In the genomic region with DNA sequence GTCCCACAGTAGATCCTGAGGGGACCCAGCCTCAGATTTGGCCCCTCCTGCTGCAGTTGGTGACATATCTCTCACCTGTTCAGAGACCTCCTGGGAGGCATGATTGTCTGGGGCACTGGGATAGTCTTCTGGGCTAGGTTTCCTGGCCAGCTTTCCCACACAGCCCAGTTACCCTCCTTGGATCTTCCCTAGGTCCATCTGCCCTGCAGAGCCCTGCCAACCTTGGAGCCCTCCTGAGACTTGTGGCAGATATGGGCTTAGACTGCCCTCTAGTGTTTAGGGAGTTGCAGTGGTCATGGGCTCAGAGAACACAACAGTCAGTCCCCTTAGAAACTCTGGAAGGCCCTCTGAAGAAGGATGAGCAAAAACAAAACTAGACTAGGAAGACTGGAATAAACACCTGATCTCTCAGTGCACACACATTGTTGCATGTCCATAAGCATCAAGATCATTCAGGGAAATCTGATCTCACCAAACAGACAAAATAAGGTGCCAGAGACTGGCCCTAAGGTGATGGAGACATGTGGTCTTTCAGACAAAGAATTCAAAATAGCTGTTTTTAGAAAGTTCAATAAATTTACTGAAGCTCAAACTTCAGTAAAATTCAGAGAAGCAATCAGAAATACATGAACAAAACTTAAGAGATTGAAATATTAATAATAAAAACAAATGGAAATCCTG, we compare ENCODE assay signal across 8 cellular contexts.
DNase-seq lines count a peak whose midpoint lies in the region; ATAC-seq, FAIRE-seq and TF ChIP-seq lines count a peak whose summit lies in the region.

No MANE protein-coding gene starts in this region.

- no peak overlapping the region for H2AFZ ChIP-seq in mammary epithelial cell (ENCODE audit: low read depth, low read length)

- H3K36me3 ChIP-seq in BE2C: no peaks in the 10 kb centered on the region
- H3K36me3 ChIP-seq in mammary epithelial cell (ENCODE audit: insufficient read depth, low read length): no peaks in the 10 kb centered on the region

- H3K9me3 Mint-ChIP-seq in neural crest cell: peaks cover 6% of the 10 kb centered on the region

- H3K79me2 ChIP-seq in mammary epithelial cell (ENCODE audit: insufficient read depth, low read length): no peaks in the 10 kb centered on the region

- no peak overlapping the region for H3K9ac ChIP-seq in mammary epithelial cell (ENCODE audit: insufficient read depth, low read length)

- peak; percentile 93 for ATAC-seq in HG02798 (IDR thresholded peaks at IDR 0.05; ENCODE audit: poor library complexity, unreplicated experiment)

- H3K4me2 ChIP-seq in mammary epithelial cell (ENCODE audit: insufficient read depth, low read depth, low read length): no peak overlapping the region

- CTCF ChIA-PET in mammary epithelial cell (lab: Charles Lee; ENCODE audit: low non-redundant PET): no interaction called here

- FAIRE-seq in GM18507 (lab: Jason Lieb, UNC): peak; percentile 63

- intact Hi-C loops in mammary epithelial cell (cut with micrococcal nuclease): loop anchor here (1.0 to 2.0 kb wide), 4 partner anchors 62 to 540 kb away; no protein-coding TSS in a partner anchor

- H3K9me3 ChIP-seq in BE2C: no peaks in the 10 kb centered on the region
- H3K9me3 ChIP-seq in mammary epithelial cell (replicated peaks; ENCODE audit: insufficient read depth, low read length): no peaks in the 10 kb centered on the region

- H3K36me3 Mint-ChIP-seq in neural crest cell (ENCODE audit: low read depth): peaks cover 6% of the 10 kb centered on the region

- H3K27ac Mint-ChIP-seq in neural crest cell (ENCODE audit: unreplicated experiment): no peak overlapping the region

- TF ChIP-seq CTCF in BE2C (IDR thresholded peaks at IDR 0.05; ENCODE audit: low read depth, low read length) (peak; percentile 89), mammary epithelial cell (conservative IDR thresholded peaks at IDR 0.05 in 1 of 2, IDR thresholded peaks at IDR 0.05 in 1 of 2; ENCODE audit: extremely low read depth in 1 of 2, insufficient read depth in 1 of 2, low read depth in 1 of 2, low read length in 2 of 2) (peak; percentile 81 to 90), neural crest cell (conservative IDR thresholded peaks at IDR 0.05) (peak; percentile 65)

- no peaks in the 10 kb centered on the region for H3K27me3 ChIP-seq in BE2C
- no peaks in the 10 kb centered on the region for H3K27me3 ChIP-seq in mammary epithelial cell (ENCODE audit: insufficient read depth, low read length)

- H3K4me3 Mint-ChIP-seq in neural crest cell: no peak overlapping the region

- in situ Hi-C loops in mammary epithelial cell (cut with MboI; ENCODE audit: low sequenced_read_pairs in 2 of 2): loop anchor here in 1 of 2 donors (5.0 kb wide), 1 partner anchor 60 kb away; no protein-coding TSS in a partner anchor

- H3K4me1 ChIP-seq in BE2C (no peaks in the 10 kb centered on the region), mammary epithelial cell (ENCODE audit: insufficient read depth, low read length) (no peaks in the 10 kb centered on the region)

- no TSS peak for BruUV-seq in mammary epithelial cell (replicated peaks; lab: Mats Ljungman, UMichigan)

- dilution Hi-C loops in mammary epithelial cell (cut with HindIII; ENCODE audit: low sequenced_read_pairs): no loop called here

- H3K27ac ChIP-seq in mammary epithelial cell (ENCODE audit: insufficient read depth, low read depth, low read length): no peak overlapping the region

- H4K20me1 ChIP-seq in mammary epithelial cell (ENCODE audit: insufficient read depth, low read length): no peaks in the 10 kb centered on the region

- H3K4me3 ChIP-seq in BE2C (ENCODE audit: low read depth, low read length) (no peak overlapping the region), mammary epithelial cell (replicated peaks in 1 of 3; ENCODE audit: insufficient read depth in 1 of 3, low read depth in 2 of 3, low read length in 3 of 3) (no peak overlapping the region)

- no peaks in the 10 kb centered on the region for H3K4me1 Mint-ChIP-seq in neural crest cell

- DNase-seq in BE2C (peak; percentile 63), GM18507 (ENCODE audit: extremely low spot score, insufficient read length, low read depth) (no peak), NAMALWA (ENCODE audit: low spot score) (peak; percentile 72), mammary epithelial cell (peak; percentile 45), neural crest cell (ENCODE audit: low read depth, low spot score) (peak; percentile 11)
- DNase-seq in stimulated activated CD4-positive, alpha-beta T cell treated with anti-CD3 and anti-CD28 coated beads, Interleukin-4, amount 100 ng/mL, for 4 hours: no peak
- no peak for DNase-seq in stimulated activated CD4-positive, alpha-beta T cell treated with anti-CD3 and anti-CD28 coated beads, Interleukin-4, amount 100 ng/mL, for 24 hours

- no peaks in the 10 kb centered on the region for H3K27me3 Mint-ChIP-seq in neural crest cell (ENCODE audit: low read depth)

Comparison
In these comparisons a context has a peak if more than half of its experiments do, and no peak if none do; other contexts are left out.
1. DNase-seq: peak in BE2C (single experiment), NAMALWA (single experiment), mammary epithelial cell (single experiment) and neural crest cell (single experiment); none in GM18507 (single experiment), stimulated activated CD4-positive, alpha-beta T cell treated with anti-CD3 and anti-CD28 coated beads, Interleukin-4, amount 100 ng/mL, for 4 hours (0 of 2) and stimulated activated CD4-positive, alpha-beta T cell treated with anti-CD3 and anti-CD28 coated beads, Interleukin-4, amount 100 ng/mL, for 24 hours (single experiment).
2. Peak in every context shown above with its lines, with median percentiles within 50 percentile points of each other: CTCF ChIP-seq.